ENCODE assay signal across 1 cellular context in the genomic region with DNA sequence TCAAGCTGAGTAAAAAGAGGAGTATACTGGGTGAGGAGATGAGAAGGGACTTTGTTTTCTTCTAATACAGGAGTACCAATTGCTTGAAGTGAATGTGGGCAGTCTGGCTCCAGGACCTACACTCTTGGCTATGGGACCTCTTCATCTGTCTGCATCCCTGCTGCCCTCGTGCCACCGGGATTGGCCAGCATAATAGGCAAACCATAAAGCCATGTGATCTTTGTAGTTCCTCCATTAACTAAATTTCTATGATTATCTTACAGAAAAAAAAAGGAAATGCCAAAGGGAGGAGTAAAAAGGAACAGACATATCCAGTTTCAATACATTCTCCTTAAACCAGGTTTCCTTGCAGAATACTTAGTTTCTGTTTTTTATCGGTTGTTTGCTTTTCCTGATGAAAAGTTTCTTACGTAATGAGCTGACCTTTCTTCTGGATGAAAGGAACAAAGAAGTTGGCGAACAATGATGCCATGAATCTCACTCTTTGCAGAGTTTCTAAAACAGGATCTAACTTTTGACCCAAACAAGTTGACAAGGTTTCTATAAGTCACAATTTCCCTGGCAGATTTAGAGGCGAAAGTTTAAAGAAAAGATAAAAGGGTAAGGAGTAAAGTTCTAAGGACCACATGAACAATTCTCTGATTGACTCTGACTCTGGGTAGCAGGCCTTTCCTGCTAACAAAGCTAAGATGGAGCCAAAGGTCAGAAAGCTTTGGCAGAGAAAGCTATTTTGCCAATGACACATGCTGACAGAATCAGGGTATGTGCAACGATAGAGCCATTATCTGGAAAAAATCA.
TF ChIP-seq lines count a peak whose summit lies in the region.

No MANE protein-coding gene starts in this region.

TF ChIP-seq in HepG2, 621 proteins besides CTCF, POLR2A, EP300 and RAD21 (continues in another document):
- TF ChIP-seq, protein P1, sequence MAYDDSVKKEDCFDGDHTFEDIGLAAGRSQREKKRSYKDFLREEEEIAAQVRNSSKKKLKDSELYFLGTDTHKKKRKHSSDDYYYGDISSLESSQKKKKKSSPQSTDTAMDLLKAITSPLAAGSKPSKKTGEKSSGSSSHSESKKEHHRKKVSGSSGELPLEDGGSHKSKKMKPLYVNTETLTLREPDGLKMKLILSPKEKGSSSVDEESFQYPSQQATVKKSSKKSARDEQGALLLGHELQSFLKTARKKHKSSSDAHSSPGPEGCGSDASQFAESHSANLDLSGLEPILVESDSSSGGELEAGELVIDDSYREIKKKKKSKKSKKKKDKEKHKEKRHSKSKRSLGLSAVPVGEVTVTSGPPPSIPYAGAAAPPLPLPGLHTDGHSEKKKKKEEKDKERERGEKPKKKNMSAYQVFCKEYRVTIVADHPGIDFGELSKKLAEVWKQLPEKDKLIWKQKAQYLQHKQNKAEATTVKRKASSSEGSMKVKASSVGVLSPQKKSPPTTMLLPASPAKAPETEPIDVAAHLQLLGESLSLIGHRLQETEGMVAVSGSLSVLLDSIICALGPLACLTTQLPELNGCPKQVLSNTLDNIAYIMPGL (CRISPR knock-in tag; IDR thresholded peaks at IDR 0.05; ENCODE audit: borderline replicate concordance in 1 of 2, low read depth in 1 of 2) = no peak
- no peak for TF ChIP-seq ZNF660 (CRISPR knock-in tag; IDR thresholded peaks at IDR 0.05; ENCODE audit: borderline replicate concordance, low read depth)
- no peak for TF ChIP-seq ZNF724P (CRISPR knock-in tag; IDR thresholded peaks at IDR 0.05; ENCODE audit: borderline replicate concordance)
- no peak for TF ChIP-seq TP53 (CRISPR knock-in tag; conservative IDR thresholded peaks at IDR 0.05)
- peak; percentile 85 for TF ChIP-seq NCOA2 (CRISPR knock-in tag; IDR thresholded peaks at IDR 0.05)
- peak; percentile 54; the same call in 1 of the 2 replicates for TF ChIP-seq FOSL2 (CRISPR knock-in tag; IDR thresholded peaks at IDR 0.05)
- TF ChIP-seq, protein P2, sequence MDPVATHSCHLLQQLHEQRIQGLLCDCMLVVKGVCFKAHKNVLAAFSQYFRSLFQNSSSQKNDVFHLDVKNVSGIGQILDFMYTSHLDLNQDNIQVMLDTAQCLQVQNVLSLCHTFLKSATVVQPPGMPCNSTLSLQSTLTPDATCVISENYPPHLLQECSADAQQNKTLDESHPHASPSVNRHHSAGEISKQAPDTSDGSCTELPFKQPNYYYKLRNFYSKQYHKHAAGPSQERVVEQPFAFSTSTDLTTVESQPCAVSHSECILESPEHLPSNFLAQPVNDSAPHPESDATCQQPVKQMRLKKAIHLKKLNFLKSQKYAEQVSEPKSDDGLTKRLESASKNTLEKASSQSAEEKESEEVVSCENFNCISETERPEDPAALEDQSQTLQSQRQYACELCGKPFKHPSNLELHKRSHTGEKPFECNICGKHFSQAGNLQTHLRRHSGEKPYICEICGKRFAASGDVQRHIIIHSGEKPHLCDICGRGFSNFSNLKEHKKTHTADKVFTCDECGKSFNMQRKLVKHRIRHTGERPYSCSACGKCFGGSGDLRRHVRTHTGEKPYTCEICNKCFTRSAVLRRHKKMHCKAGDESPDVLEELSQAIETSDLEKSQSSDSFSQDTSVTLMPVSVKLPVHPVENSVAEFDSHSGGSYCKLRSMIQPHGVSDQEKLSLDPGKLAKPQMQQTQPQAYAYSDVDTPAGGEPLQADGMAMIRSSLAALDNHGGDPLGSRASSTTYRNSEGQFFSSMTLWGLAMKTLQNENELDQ (CRISPR knock-in tag; IDR thresholded peaks at IDR 0.05; ENCODE audit: borderline replicate concordance) = no peak
- TF ChIP-seq KLF16 (CRISPR knock-in tag; IDR thresholded peaks at IDR 0.05) = no peak
- 0 out of 2 replicates have a peak, but pooled peaks have one; percentile 52 for TF ChIP-seq NCOR1 (IDR thresholded peaks at IDR 0.05; ENCODE audit: borderline replicate concordance, low read length)
- no peak for TF ChIP-seq ZNF280D (CRISPR knock-in tag; IDR thresholded peaks at IDR 0.05)
- no peak for TF ChIP-seq ZC3H13 (CRISPR knock-in tag; IDR thresholded peaks at IDR 0.05)
- TF ChIP-seq, protein P3, sequence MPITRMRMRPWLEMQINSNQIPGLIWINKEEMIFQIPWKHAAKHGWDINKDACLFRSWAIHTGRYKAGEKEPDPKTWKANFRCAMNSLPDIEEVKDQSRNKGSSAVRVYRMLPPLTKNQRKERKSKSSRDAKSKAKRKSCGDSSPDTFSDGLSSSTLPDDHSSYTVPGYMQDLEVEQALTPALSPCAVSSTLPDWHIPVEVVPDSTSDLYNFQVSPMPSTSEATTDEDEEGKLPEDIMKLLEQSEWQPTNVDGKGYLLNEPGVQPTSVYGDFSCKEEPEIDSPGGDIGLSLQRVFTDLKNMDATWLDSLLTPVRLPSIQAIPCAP (CRISPR knock-in tag; IDR thresholded peaks at IDR 0.05; ENCODE audit: low read depth) = no peak
- no peak for TF ChIP-seq NCOA5 (CRISPR knock-in tag; IDR thresholded peaks at IDR 0.05)
- 0 out of 2 replicates have a peak, but pooled peaks have one; percentile 17 for TF ChIP-seq ELF3 (CRISPR knock-in tag; IDR thresholded peaks at IDR 0.05)
- no peak for TF ChIP-seq ZNF3 (CRISPR knock-in tag; IDR thresholded peaks at IDR 0.05)
- no peak for TF ChIP-seq SNRNP70 (IDR thresholded peaks at IDR 0.05; ENCODE audit: low read depth, low read length)
- no peak for TF ChIP-seq TBX3 (IDR thresholded peaks at IDR 0.05; ENCODE audit: borderline replicate concordance)
- TF ChIP-seq ZNF674 (CRISPR knock-in tag; IDR thresholded peaks at IDR 0.05; ENCODE audit: low read depth) = no peak
- TF ChIP-seq TCF7L2 (IDR thresholded peaks at IDR 0.05; ENCODE audit: low read depth, low read length) = peak; percentile 46; the same call in 1 of the 2 replicates
- TF ChIP-seq RXRA (CRISPR knock-in tag; IDR thresholded peaks at IDR 0.05) = 0 out of 2 replicates have a peak, but pooled peaks have one; percentile 12
- TF ChIP-seq, protein P4, sequence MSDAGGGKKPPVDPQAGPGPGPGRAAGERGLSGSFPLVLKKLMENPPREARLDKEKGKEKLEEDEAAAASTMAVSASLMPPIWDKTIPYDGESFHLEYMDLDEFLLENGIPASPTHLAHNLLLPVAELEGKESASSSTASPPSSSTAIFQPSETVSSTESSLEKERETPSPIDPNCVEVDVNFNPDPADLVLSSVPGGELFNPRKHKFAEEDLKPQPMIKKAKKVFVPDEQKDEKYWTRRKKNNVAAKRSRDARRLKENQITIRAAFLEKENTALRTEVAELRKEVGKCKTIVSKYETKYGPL (CRISPR knock-in tag; IDR thresholded peaks at IDR 0.05) = peak; percentile 43; the same call in 1 of the 2 replicates
- TF ChIP-seq ELF1 (CRISPR knock-in tag; IDR thresholded peaks at IDR 0.05) = no peak
- no peak for TF ChIP-seq THAP8 (CRISPR knock-in tag; IDR thresholded peaks at IDR 0.05; ENCODE audit: borderline replicate concordance)
- TF ChIP-seq, protein P5, sequence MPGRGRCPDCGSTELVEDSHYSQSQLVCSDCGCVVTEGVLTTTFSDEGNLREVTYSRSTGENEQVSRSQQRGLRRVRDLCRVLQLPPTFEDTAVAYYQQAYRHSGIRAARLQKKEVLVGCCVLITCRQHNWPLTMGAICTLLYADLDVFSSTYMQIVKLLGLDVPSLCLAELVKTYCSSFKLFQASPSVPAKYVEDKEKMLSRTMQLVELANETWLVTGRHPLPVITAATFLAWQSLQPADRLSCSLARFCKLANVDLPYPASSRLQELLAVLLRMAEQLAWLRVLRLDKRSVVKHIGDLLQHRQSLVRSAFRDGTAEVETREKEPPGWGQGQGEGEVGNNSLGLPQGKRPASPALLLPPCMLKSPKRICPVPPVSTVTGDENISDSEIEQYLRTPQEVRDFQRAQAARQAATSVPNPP (CRISPR knock-in tag; IDR thresholded peaks at IDR 0.05) = no peak
- TF ChIP-seq, protein P6, sequence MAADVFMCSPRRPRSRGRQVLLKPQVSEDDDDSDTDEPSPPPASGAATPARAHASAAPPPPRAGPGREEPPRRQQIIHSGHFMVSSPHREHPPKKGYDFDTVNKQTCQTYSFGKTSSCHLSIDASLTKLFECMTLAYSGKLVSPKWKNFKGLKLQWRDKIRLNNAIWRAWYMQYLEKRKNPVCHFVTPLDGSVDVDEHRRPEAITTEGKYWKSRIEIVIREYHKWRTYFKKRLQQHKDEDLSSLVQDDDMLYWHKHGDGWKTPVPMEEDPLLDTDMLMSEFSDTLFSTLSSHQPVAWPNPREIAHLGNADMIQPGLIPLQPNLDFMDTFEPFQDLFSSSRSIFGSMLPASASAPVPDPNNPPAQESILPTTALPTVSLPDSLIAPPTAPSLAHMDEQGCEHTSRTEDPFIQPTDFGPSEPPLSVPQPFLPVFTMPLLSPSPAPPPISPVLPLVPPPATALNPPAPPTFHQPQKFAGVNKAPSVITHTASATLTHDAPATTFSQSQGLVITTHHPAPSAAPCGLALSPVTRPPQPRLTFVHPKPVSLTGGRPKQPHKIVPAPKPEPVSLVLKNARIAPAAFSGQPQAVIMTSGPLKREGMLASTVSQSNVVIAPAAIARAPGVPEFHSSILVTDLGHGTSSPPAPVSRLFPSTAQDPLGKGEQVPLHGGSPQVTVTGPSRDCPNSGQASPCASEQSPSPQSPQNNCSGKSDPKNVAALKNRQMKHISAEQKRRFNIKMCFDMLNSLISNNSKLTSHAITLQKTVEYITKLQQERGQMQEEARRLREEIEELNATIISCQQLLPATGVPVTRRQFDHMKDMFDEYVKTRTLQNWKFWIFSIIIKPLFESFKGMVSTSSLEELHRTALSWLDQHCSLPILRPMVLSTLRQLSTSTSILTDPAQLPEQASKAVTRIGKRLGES (CRISPR knock-in tag; IDR thresholded peaks at IDR 0.05; ENCODE audit: borderline replicate concordance) = no peak
- TF ChIP-seq SNAPC2 (CRISPR knock-in tag; IDR thresholded peaks at IDR 0.05) = no peak
- peak; percentile 57; the same call in 1 of the 2 replicates for TF ChIP-seq RXRB (CRISPR knock-in tag; IDR thresholded peaks at IDR 0.05; ENCODE audit: borderline replicate concordance)
- TF ChIP-seq, protein P7, sequence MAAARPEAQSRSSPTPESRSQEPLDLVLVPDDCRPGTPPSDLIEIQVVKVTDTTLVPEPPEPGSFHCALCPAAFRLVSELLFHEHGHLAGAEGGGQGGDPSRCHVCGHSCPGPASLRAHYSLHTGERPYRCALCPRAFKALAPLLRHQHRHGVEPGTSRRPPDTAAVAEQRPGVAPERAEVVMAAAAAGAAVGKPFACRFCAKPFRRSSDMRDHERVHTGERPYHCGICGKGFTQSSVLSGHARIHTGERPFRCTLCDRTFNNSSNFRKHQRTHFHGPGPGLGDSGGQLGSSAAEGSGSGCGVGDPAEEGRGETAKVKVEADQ (CRISPR knock-in tag; IDR thresholded peaks at IDR 0.05; ENCODE audit: borderline replicate concordance) = no peak
- TF ChIP-seq TEAD3 (CRISPR knock-in tag; optimal IDR thresholded peaks at IDR 0.05; ENCODE audit: borderline replicate concordance) = no peak
- no peak for TF ChIP-seq IRF2 (CRISPR knock-in tag; IDR thresholded peaks at IDR 0.05)
- 0 out of 2 replicates have a peak, but pooled peaks have one; percentile 19 for TF ChIP-seq HOXA3 (CRISPR knock-in tag; IDR thresholded peaks at IDR 0.05)
- no peak for TF ChIP-seq HNF1A (IDR thresholded peaks at IDR 0.05; ENCODE audit: low read depth)
- no peak for TF ChIP-seq HNF1A (CRISPR knock-in tag; IDR thresholded peaks at IDR 0.05; ENCODE audit: borderline replicate concordance)
- no peak for TF ChIP-seq ARID2 (CRISPR knock-in tag; IDR thresholded peaks at IDR 0.05; ENCODE audit: borderline replicate concordance)
- no peak for TF ChIP-seq CC2D1A (CRISPR knock-in tag; IDR thresholded peaks at IDR 0.05)
- no peak for TF ChIP-seq FOXA1 (IDR thresholded peaks at IDR 0.05)
- TF ChIP-seq FOXA1 (CRISPR knock-in tag; IDR thresholded peaks at IDR 0.05) = peak; percentile 39; the same call in 1 of the 2 replicates
- no peak for TF ChIP-seq ESRRA (CRISPR knock-in tag; IDR thresholded peaks at IDR 0.05; ENCODE audit: low read depth)
